Comparison of ENCODE assay signal across 8 cellular contexts in the genomic region with DNA sequence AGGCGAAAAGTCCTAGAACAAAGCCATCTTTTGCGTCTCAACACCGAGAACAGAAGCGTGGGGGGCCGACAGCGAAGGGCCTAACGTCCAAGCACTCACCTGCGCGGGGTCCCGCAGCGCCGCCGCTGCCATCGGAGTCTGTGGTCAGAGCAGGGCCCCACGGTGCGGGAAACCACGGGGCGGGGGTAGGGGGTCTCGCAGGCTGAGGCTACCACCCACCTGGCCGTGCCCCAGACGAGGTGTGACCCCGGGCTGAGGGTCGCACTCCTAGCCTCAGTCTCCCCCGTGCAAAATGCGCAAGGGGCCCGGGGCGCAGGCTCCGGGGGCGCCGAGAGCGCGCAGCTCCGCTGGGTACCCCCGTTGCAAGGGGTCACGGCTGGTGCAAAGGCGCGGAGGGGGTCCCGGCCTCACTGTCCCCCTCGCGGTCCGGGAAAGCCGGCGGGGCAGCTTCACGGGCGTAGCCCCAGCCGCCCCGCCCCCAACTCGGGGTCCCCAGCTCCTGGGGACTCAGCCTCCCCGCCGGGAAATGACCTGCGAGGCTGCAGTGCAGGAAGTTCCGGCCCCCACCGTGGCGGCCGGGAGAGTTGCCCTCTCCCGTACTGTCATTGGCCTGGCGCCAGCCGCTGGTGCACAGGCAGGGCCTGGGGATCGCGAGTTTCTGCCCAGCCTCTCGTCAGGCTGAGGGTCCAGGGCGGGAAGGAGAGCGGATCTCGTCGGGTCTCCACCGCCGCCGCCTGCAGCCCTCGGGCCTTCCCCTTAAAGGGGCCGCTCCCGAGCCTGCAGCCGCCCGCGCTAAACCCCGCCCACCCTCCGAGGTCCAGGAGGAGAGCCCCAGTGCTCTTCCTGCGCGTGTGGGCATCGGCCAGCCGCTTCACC. TPM values are rescaled to one million over a fixed set of nuclear protein-coding genes. Genes with fewer than 3 reads are reported as not detected.
DNase-seq lines count a peak whose midpoint lies in the region; ATAC-seq and TF ChIP-seq lines count a peak whose summit lies in the region.

A gene (minus strand): TSS at position 699 of the 876 bp plus-strand sequence. CDS start 567 bp downstream, at position 132.

- H3K36me3 Mint-ChIP-seq in activated naive CD8-positive, alpha-beta T cell treated with anti-CD3 and anti-CD28 coated beads, Interleukin-2, amount 50 U/mL, for 24 hours (ENCODE audit: low read depth), result peaks cover 42% of the 10 kb centered on the region

- H3K79me2 ChIP-seq in trophoblast cell (ENCODE audit: control insufficient read depth, insufficient read depth, low read length, poor library complexity), result peaks cover 3% of the 10 kb centered on the region

- H2BK5ac ChIP-seq in trophoblast cell (ENCODE audit: low read depth, low read length, poor library complexity), result no peak within 1 kb of the TSS

- peaks cover 4 to 40% (median 26%) of the 10 kb centered on the region in 12 donors for H3K9me3 ChIP-seq in heart left ventricle
- H3K9me3 ChIP-seq in trophoblast cell (ENCODE audit: insufficient read depth, low read depth, low read length), result peaks cover 23% of the 10 kb centered on the region
- H3K9me3 ChIP-seq in vagina, result peaks cover 21% of the 10 kb centered on the region

- peaks cover 43% of the 10 kb centered on the region for H3K9me3 Mint-ChIP-seq in activated naive CD8-positive, alpha-beta T cell treated with anti-CD3 and anti-CD28 coated beads, Interleukin-2, amount 50 U/mL, for 24 hours

- peak within 1 kb of the TSS; percentile 92 for H3K18ac ChIP-seq in trophoblast cell (ENCODE audit: low read length)

- peaks cover 7% of the 10 kb centered on the region for H3K79me1 ChIP-seq in trophoblast cell (ENCODE audit: low read length)

- H2AK5ac ChIP-seq in trophoblast cell (ENCODE audit: low read length), result no peak within 1 kb of the TSS

- H3K27me3 ChIP-seq in heart left ventricle, result no peaks in the 10 kb centered on the region
- H3K27me3 ChIP-seq in trophoblast cell (ENCODE audit: insufficient read depth, low read length), result no peaks in the 10 kb centered on the region
- H3K27me3 ChIP-seq in vagina, result no peaks in the 10 kb centered on the region

- peak within 1 kb of the TSS; percentile 72 for H3K4me2 ChIP-seq in trophoblast cell (ENCODE audit: low read length)

- H4K12ac ChIP-seq in trophoblast cell (ENCODE audit: low read depth, low read length), result peak within 1 kb of the TSS; percentile 67

- H4K91ac ChIP-seq in trophoblast cell (ENCODE audit: low read depth, low read length), result peak within 1 kb of the TSS; percentile 52

- DNase-seq in C1 segment of cervical spinal cord (lab: John Stamatoyannopoulos, UW) (peak in 9 of 14 donors; percentile 9 to 57 (median 32)), HuH-7.5 (ENCODE audit: low spot score) (peak; percentile 57), SK-N-DZ (ENCODE audit: low spot score) (peak; percentile 78), heart left ventricle (peak; percentile 71 to 86 (median 74)), trophoblast cell (peak in 1 of 2 donors; percentile 13), vagina (ENCODE audit: extremely low spot score in 2 of 2) (no peak)
- peak; percentile 70 for DNase-seq in activated naive CD8-positive, alpha-beta T cell treated with anti-CD3 and anti-CD28 coated beads, Interleukin-2, amount 50 U/mL, for 24 hours

- peak within 1 kb of the TSS; percentile 24 for H3K4ac ChIP-seq in trophoblast cell (ENCODE audit: low read depth, low read length)

- ATAC-seq in GM19372 (IDR thresholded peaks at IDR 0.05; ENCODE audit: low read depth, unreplicated experiment), result peak; percentile 80
- ATAC-seq in activated naive CD8-positive, alpha-beta T cell treated with anti-CD3 and anti-CD28 coated beads, Interleukin-2, amount 50 U/mL, for 24 hours, result peak; percentile 79
- ATAC-seq in heart left ventricle, result peak; percentile 67 to 87 (median 84)

- peak within 1 kb of the TSS; percentile 34 for H2BK120ac ChIP-seq in trophoblast cell (ENCODE audit: insufficient read depth, low read length, poor library complexity)

- peak within 1 kb of the TSS; percentile 46 for H2BK12ac ChIP-seq in trophoblast cell (ENCODE audit: low read length)

- H3K23ac ChIP-seq in trophoblast cell (ENCODE audit: low read length), result no peak within 1 kb of the TSS

- H3K9ac ChIP-seq in trophoblast cell (ENCODE audit: low read length), result peak within 1 kb of the TSS; percentile 76

- H3K4me3 ChIP-seq in heart left ventricle (peak within 1 kb of the TSS; percentile 66 to 99 (median 94)), trophoblast cell (ENCODE audit: low read depth, low read length) (peak within 1 kb of the TSS; percentile 79), vagina (peak within 1 kb of the TSS; percentile 64 to 87)

- no peaks in the 10 kb centered on the region for H3K27me3 Mint-ChIP-seq in activated naive CD8-positive, alpha-beta T cell treated with anti-CD3 and anti-CD28 coated beads, Interleukin-2, amount 50 U/mL, for 24 hours

- peak within 1 kb of the TSS; percentile 79 for H2AFZ ChIP-seq in trophoblast cell (ENCODE audit: insufficient read depth, low read length, poor library complexity)

- peak within 1 kb of the TSS; percentile 82 for H4K8ac ChIP-seq in trophoblast cell (ENCODE audit: low read depth, low read length)

- H3K27ac ChIP-seq in heart left ventricle, result peak within 1 kb of the TSS; percentile 76 to 88 (median 84)
- peak within 1 kb of the TSS; percentile 19 for H3K27ac ChIP-seq in trophoblast cell (ENCODE audit: low read depth, low read length)
- H3K27ac ChIP-seq in vagina, result peak within 1 kb of the TSS; percentile 68

- H3K36me3 ChIP-seq in heart left ventricle (peaks cover 8 to 31% (median 19%) of the 10 kb centered on the region in 9 donors), trophoblast cell (ENCODE audit: control insufficient read depth in 1 of 2, insufficient read depth in 2 of 2, low read length in 2 of 2) (peaks cover 10 to 21% of the 10 kb centered on the region in 2 experiments), vagina (peaks cover 3 to 21% of the 10 kb centered on the region in 2 donors)

- intact Hi-C loops in heart left ventricle (cut with DNase I) (no loop called here), vagina (cut with DNase I) (no loop called here)

- H3K4me1 Mint-ChIP-seq in activated naive CD8-positive, alpha-beta T cell treated with anti-CD3 and anti-CD28 coated beads, Interleukin-2, amount 50 U/mL, for 24 hours, result peaks cover 22% of the 10 kb centered on the region

- no peak for TF ChIP-seq CTCF in heart left ventricle (IDR thresholded peaks at IDR 0.05)
- no peak for TF ChIP-seq CTCF in vagina (IDR thresholded peaks at IDR 0.05)

- peak within 1 kb of the TSS; percentile 86 for H3K4me3 Mint-ChIP-seq in activated naive CD8-positive, alpha-beta T cell treated with anti-CD3 and anti-CD28 coated beads, Interleukin-2, amount 50 U/mL, for 24 hours

- H3K4me1 ChIP-seq in heart left ventricle (peaks cover 0 to 28% (median 13%) of the 10 kb centered on the region in 12 donors), trophoblast cell (ENCODE audit: control insufficient read depth in 1 of 2, insufficient read depth in 2 of 2, low read length in 2 of 2) (peaks cover 11 to 13% of the 10 kb centered on the region in 2 experiments), vagina (peaks cover 24% of the 10 kb centered on the region)

- TF ChIP-seq POLR2A in heart left ventricle (IDR thresholded peaks at IDR 0.05), result peak in 1 of 2 donors; percentile 40
- TF ChIP-seq POLR2A in vagina (IDR thresholded peaks at IDR 0.05), result no peak

- peak within 1 kb of the TSS; percentile 81 for H3K27ac Mint-ChIP-seq in activated naive CD8-positive, alpha-beta T cell treated with anti-CD3 and anti-CD28 coated beads, Interleukin-2, amount 50 U/mL, for 24 hours

- WGBS in heart left ventricle, 4 donors, result 0 to 3% (median 0%) methylated on average over 11 to 80 of the region's 80 CpGs
- no CpG with 5 or more reads among the region's 80 CpGs for WGBS in trophoblast cell (ENCODE audit: extremely low coverage, insufficient coverage, insufficient read length)

- H3K14ac ChIP-seq in trophoblast cell (ENCODE audit: low read length), result peak within 1 kb of the TSS; percentile 63

RNA-seq across cellular contexts. Expression of the gene that starts here (rescaled TPM):
- 1.8 and 2.3 TPM in 2 replicates for polyA plus RNA-seq in SK-N-DZ (2014; cell fraction: cytosol; rRNA removed)
- polyA plus RNA-seq in SK-N-DZ (2014; cell fraction: nucleus; rRNA removed), result 2.4 and 2.8 TPM in 2 replicates
- total RNA-seq in heart left ventricle (1 to 10 TPM; 2.7 to 8.2 (median 4.2) TPM), vagina (4.2 TPM)
- 1 to 10 TPM; 1.3 to 2.2 TPM for polyA plus RNA-seq in heart left ventricle
- 2.0 and 2.1 TPM in 2 replicates for polyA plus RNA-seq in trophoblast cell (2013)

Comparison
In these comparisons a context has a peak if more than half of its experiments do, and no peak if none do; other contexts are left out.
1. DNase-seq: peak in C1 segment of cervical spinal cord (9 of 14), HuH-7.5 (single experiment), SK-N-DZ (single experiment), activated naive CD8-positive, alpha-beta T cell treated with anti-CD3 and anti-CD28 coated beads, Interleukin-2, amount 50 U/mL, for 24 hours (single experiment) and heart left ventricle (5 of 5); none in vagina (0 of 2).
2. H3K27ac ChIP-seq: peak in every context shown above with its lines; median percentile 84 in heart left ventricle; 68 in vagina; 19 in trophoblast cell.
3. Peak in every context shown above with its lines, with median percentiles within 50 percentile points of each other: ATAC-seq and H3K4me3 ChIP-seq.